In the genomic region with DNA sequence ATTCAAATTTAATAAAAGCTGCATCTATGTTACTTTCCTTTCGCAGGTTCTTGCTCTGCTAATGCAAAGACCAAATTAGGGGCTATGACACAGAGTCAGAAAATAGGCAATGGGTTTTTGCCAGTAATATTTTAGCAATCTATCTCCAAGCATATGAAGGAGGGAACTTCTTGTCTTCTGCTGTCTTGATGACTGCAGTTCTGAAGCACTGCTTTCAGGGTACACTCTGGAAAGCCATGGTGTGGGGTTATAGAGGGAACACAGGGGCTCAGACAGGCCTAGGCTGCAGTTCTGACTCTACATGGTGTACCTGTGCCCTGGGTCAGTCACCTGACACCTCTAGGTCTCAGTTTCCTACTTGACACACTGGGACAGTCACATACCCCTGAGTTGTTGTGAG, we compare ENCODE assay signal across 19 cellular contexts.
"Had no signal": no experiment of that assay in that cellular context is flagged by ENCODE, and none has a peak within 500 bp of the region (broad histone marks: within the 10 kb centered on the region; RNA-seq: fewer than 3 reads in every experiment).

No MANE protein-coding gene starts in this region.

- DNase-seq: Karpas-422; KG1; MG63; NCI-H1092; NCI-H1105 treated with DMSO at 0.1 percent for 48 hours; NCI-H1417 treated with DMSO at 0.1 percent for 48 hours; NCI-H1694 treated with DMSO at 0.1 percent for 48 hours; NCI-H1930; NCI-H2107; NCI-H2227 treated with DMSO at 0.1 percent for 48 hours; NCI-H524; NCI-H526 treated with DMSO at 0.1 percent for 48 hours; NCI-H748 treated with DMSO at 0.1 percent for 48 hours; NK-92 treated with Interleukin-12 subunit alpha and Interleukin-12 subunit beta, amount 100 ng/mL, for 24 hours; PC-3; SIG-M5 had no signal

- H3K36me3 ChIP-seq: MG63, SJSA1 had no signal

- H3K4me3 ChIP-seq: MG63, SJSA1, SK-N-MC had no signal

- ATAC-seq: Panc1, PC-3 had no signal

- H3K9me3 ChIP-seq: MG63, SJSA1 had no signal

- H3K27me3 ChIP-seq: MG63, SJSA1 had no signal

- H3K27ac ChIP-seq: SJSA1, SK-N-MC had no signal
